ENCODE assay signal across 2 cellular contexts in genomic region chr3:142941373-142942123, GRCh38.
TF ChIP-seq lines count a peak whose summit lies in the region.

No MANE protein-coding gene starts in this region.

TF ChIP-seq in K562, 482 proteins besides CTCF, POLR2A, EP300 and RAD21:
- TF ChIP-seq HNRNPL (IDR thresholded peaks at IDR 0.05; ENCODE audit: low read depth, low read length) (no peak), RBM25 (IDR thresholded peaks at IDR 0.05; ENCODE audit: low read depth, low read length, severe bottlenecking) (no peak), ZFP1 (CRISPR knock-in tag; IDR thresholded peaks at IDR 0.05) (no peak), RNF2 (IDR thresholded peaks at IDR 0.05) (no peak), GTF2B (IDR thresholded peaks at IDR 0.05; ENCODE audit: extremely low read depth, insufficient read length) (no peak), HSF4 (CRISPR knock-in tag; IDR thresholded peaks at IDR 0.05; ENCODE audit: borderline replicate concordance) (no peak), TOE1 (IDR thresholded peaks at IDR 0.05; ENCODE audit: borderline replicate concordance) (no peak), TOE1 (CRISPR knock-in tag; IDR thresholded peaks at IDR 0.05; ENCODE audit: borderline replicate concordance, low read depth) (no peak), ZBTB1 (CRISPR knock-in tag; IDR thresholded peaks at IDR 0.05; ENCODE audit: borderline replicate concordance, low read depth) (no peak), ZNF764 (CRISPR knock-in tag; IDR thresholded peaks at IDR 0.05; ENCODE audit: low read depth) (no peak), PCBP2 (IDR thresholded peaks at IDR 0.05; ENCODE audit: low read depth, low read length, poor library complexity, severe bottlenecking) (no peak), RBM15 (IDR thresholded peaks at IDR 0.05; ENCODE audit: insufficient read depth, low read length) (no peak)

TF ChIP-seq in HepG2, 621 proteins besides CTCF, POLR2A, EP300 and RAD21 (continues in another document):
- no peak for TF ChIP-seq AHR (CRISPR knock-in tag; IDR thresholded peaks at IDR 0.05)
- TF ChIP-seq, protein P1, sequence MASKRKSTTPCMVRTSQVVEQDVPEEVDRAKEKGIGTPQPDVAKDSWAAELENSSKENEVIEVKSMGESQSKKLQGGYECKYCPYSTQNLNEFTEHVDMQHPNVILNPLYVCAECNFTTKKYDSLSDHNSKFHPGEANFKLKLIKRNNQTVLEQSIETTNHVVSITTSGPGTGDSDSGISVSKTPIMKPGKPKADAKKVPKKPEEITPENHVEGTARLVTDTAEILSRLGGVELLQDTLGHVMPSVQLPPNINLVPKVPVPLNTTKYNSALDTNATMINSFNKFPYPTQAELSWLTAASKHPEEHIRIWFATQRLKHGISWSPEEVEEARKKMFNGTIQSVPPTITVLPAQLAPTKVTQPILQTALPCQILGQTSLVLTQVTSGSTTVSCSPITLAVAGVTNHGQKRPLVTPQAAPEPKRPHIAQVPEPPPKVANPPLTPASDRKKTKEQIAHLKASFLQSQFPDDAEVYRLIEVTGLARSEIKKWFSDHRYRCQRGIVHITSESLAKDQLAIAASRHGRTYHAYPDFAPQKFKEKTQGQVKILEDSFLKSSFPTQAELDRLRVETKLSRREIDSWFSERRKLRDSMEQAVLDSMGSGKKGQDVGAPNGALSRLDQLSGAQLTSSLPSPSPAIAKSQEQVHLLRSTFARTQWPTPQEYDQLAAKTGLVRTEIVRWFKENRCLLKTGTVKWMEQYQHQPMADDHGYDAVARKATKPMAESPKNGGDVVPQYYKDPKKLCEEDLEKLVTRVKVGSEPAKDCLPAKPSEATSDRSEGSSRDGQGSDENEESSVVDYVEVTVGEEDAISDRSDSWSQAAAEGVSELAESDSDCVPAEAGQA (IDR thresholded peaks at IDR 0.05; ENCODE audit: low read depth) = no peak
- TF ChIP-seq, protein P1 (CRISPR knock-in tag; IDR thresholded peaks at IDR 0.05; ENCODE audit: borderline replicate concordance) = peak; percentile 76; the same call in 1 of the 2 replicates
- no peak for TF ChIP-seq MAZ (IDR thresholded peaks at IDR 0.05; ENCODE audit: borderline replicate concordance, low read depth, low read length)
- TF ChIP-seq MAZ (CRISPR knock-in tag; IDR thresholded peaks at IDR 0.05; ENCODE audit: low read depth) = peak; percentile 67; the same call in 1 of the 2 replicates
- peak; percentile 99 for TF ChIP-seq LCORL (IDR thresholded peaks at IDR 0.05)
- TF ChIP-seq LCORL (CRISPR knock-in tag; IDR thresholded peaks at IDR 0.05) = peak; percentile 96
- TF ChIP-seq EEA1 (CRISPR knock-in tag; IDR thresholded peaks at IDR 0.05; ENCODE audit: borderline replicate concordance) = no peak
- TF ChIP-seq NR2F1 (CRISPR knock-in tag; IDR thresholded peaks at IDR 0.05) = peak; percentile 75 to 88; a peak in 3 of 4 replicates
- TF ChIP-seq CERS6 (CRISPR knock-in tag; IDR thresholded peaks at IDR 0.05) = no peak
- TF ChIP-seq NCOA1 (CRISPR knock-in tag; IDR thresholded peaks at IDR 0.05) = peak; percentile 90; the same call in 1 of the 2 replicates
- TF ChIP-seq MEF2D (CRISPR knock-in tag; IDR thresholded peaks at IDR 0.05) = peak; percentile 96
- TF ChIP-seq, protein P2, sequence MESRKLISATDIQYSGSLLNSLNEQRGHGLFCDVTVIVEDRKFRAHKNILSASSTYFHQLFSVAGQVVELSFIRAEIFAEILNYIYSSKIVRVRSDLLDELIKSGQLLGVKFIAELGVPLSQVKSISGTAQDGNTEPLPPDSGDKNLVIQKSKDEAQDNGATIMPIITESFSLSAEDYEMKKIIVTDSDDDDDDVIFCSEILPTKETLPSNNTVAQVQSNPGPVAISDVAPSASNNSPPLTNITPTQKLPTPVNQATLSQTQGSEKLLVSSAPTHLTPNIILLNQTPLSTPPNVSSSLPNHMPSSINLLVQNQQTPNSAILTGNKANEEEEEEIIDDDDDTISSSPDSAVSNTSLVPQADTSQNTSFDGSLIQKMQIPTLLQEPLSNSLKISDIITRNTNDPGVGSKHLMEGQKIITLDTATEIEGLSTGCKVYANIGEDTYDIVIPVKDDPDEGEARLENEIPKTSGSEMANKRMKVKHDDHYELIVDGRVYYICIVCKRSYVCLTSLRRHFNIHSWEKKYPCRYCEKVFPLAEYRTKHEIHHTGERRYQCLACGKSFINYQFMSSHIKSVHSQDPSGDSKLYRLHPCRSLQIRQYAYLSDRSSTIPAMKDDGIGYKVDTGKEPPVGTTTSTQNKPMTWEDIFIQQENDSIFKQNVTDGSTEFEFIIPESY (CRISPR knock-in tag; IDR thresholded peaks at IDR 0.05) = peak; percentile 57; the same call in 1 of the 2 replicates
- peak; percentile 94 for TF ChIP-seq FOXA3 (CRISPR knock-in tag; IDR thresholded peaks at IDR 0.05)
- TF ChIP-seq DMTF1 (CRISPR knock-in tag; IDR thresholded peaks at IDR 0.05) = no peak
- TF ChIP-seq ZNF512B (CRISPR knock-in tag; IDR thresholded peaks at IDR 0.05; ENCODE audit: borderline replicate concordance) = peak; percentile 77; the same call in 1 of the 2 replicates
- peak; percentile 76 for TF ChIP-seq SP5 (CRISPR knock-in tag; IDR thresholded peaks at IDR 0.05; ENCODE audit: borderline replicate concordance, low read depth)
- no peak for TF ChIP-seq ZNF563 (CRISPR knock-in tag; IDR thresholded peaks at IDR 0.05)
- TF ChIP-seq HDAC1 (CRISPR knock-in tag; IDR thresholded peaks at IDR 0.05) = peak; percentile 93
- no peak for TF ChIP-seq SRY (CRISPR knock-in tag; IDR thresholded peaks at IDR 0.05)
- no peak for TF ChIP-seq ZNF83 (CRISPR knock-in tag; IDR thresholded peaks at IDR 0.05; ENCODE audit: borderline replicate concordance)
- no peak; the same call in 1 of the 2 replicates for TF ChIP-seq GATAD1 (CRISPR knock-in tag; IDR thresholded peaks at IDR 0.05)
- TF ChIP-seq ESRRA (CRISPR knock-in tag; IDR thresholded peaks at IDR 0.05; ENCODE audit: low read depth) = peak; percentile 99
- no peak for TF ChIP-seq ZNF383 (CRISPR knock-in tag; IDR thresholded peaks at IDR 0.05; ENCODE audit: borderline replicate concordance)
- no peak for TF ChIP-seq ZBTB7B (CRISPR knock-in tag; IDR thresholded peaks at IDR 0.05)
- TF ChIP-seq RCOR2 (CRISPR knock-in tag; IDR thresholded peaks at IDR 0.05) = peak; percentile 93
- peak; percentile 87 for TF ChIP-seq ASH2L (IDR thresholded peaks at IDR 0.05; ENCODE audit: insufficient read length, low read depth, low read length)
- TF ChIP-seq FOXK1 (CRISPR knock-in tag; IDR thresholded peaks at IDR 0.05; ENCODE audit: borderline replicate concordance, low read depth) = peak; percentile 57
- TF ChIP-seq ZNF296 (CRISPR knock-in tag; conservative IDR thresholded peaks at IDR 0.05) = no peak
- no peak for TF ChIP-seq ZNF326 (CRISPR knock-in tag; IDR thresholded peaks at IDR 0.05; ENCODE audit: borderline replicate concordance)
- TF ChIP-seq, protein P3, sequence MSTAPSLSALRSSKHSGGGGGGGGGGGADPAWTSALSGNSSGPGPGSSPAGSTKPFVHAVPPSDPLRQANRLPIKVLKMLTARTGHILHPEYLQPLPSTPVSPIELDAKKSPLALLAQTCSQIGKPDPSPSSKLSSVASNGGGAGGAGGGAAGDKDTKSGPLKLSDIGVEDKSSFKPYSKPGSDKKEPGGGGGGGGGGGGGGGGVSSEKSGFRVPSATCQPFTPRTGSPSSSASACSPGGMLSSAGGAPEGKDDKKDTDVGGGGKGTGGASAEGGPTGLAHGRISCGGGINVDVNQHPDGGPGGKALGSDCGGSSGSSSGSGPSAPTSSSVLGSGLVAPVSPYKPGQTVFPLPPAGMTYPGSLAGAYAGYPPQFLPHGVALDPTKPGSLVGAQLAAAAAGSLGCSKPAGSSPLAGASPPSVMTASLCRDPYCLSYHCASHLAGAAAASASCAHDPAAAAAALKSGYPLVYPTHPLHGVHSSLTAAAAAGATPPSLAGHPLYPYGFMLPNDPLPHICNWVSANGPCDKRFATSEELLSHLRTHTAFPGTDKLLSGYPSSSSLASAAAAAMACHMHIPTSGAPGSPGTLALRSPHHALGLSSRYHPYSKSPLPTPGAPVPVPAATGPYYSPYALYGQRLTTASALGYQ (CRISPR knock-in tag; IDR thresholded peaks at IDR 0.05) = peak; percentile 97
- TF ChIP-seq ARNT2 (CRISPR knock-in tag; IDR thresholded peaks at IDR 0.05; ENCODE audit: low read depth) = no peak
- TF ChIP-seq ZNF747 (CRISPR knock-in tag; IDR thresholded peaks at IDR 0.05; ENCODE audit: borderline replicate concordance) = no peak
- no peak for TF ChIP-seq ZNF616 (CRISPR knock-in tag; IDR thresholded peaks at IDR 0.05; ENCODE audit: low read depth)
- peak; percentile 83 for TF ChIP-seq HOXA3 (CRISPR knock-in tag; IDR thresholded peaks at IDR 0.05)
